33 cellular contexts compared by ENCODE assay signal in the genomic region with DNA sequence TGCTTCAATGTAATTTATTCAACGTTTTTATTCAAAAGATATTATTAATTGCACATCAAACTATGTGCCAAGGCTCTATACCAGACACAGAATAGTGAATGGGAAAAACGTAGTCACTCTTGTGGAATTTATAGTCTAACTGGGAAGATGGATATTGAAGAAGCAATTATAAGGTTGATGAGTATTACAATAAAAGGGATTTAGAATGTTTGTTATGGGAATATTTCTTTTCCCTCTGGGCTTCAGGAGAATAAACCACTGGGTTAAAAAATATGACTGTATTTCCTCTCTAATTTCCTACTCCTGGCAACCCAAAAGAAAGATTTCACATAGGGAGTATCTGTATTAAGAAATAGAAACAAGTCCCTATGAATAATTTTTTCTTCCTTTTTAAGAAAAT. TPM values are rescaled to one million over a fixed set of nuclear protein-coding genes. Genes with fewer than 3 reads are reported as not detected.
A peak's percentile ranks its signal among the peaks of the same experiment; 100 is the strongest.
DNase-seq lines count a peak whose midpoint lies in the region; ATAC-seq and TF ChIP-seq lines count a peak whose summit lies in the region.
"Had no signal": no experiment of that assay in that cellular context is flagged by ENCODE, and none has a peak within 500 bp of the region (broad histone marks: within the 10 kb centered on the region; RNA-seq: fewer than 3 reads in every experiment).

No MANE protein-coding gene starts in this region.

- H3K4me1 ChIP-seq in left ventricle myocardium inferior (peaks cover 11% of the 10 kb centered on the region), PC-3 (ENCODE audit: insufficient read depth, low read length) (peaks cover 20% of the 10 kb centered on the region), gastrocnemius medialis (peaks cover 3 to 7% of the 10 kb centered on the region in 2 donors)
- H3K4me1 ChIP-seq: BE2C, parathyroid adenoma, testis had no signal

- intact Hi-C loops in left ventricle myocardium inferior (cut with micrococcal nuclease) (no loop called here), left cardiac atrium (cut with DNase I) (no loop called here), PC-3 (cut with micrococcal nuclease) (no loop called here), gastrocnemius medialis (cut with DNase I; ENCODE audit: low total_unique reads) (no loop called here)

- DNase-seq in left ventricle myocardium inferior (no peak), left cardiac atrium (no peak), PC-3 (peak; percentile 42), fibroblast of mammary gland (ENCODE audit: low read depth) (peak; percentile 56), gastrocnemius medialis (no peak), mesenteric fat pad (ENCODE audit: low spot score) (no peak), NCI-H1417 treated with DMSO at 0.1 percent for 48 hours (lab: John Stamatoyannopoulos, UW) (no peak)
- DNase-seq: activated CD4-positive, alpha-beta memory T cell treated with anti-CD3 and anti-CD28 coated beads for 36 hours; activated CD4-positive, CD25-positive, alpha-beta regulatory T cell treated with anti-CD3 and anti-CD28 coated beads, Interleukin-2, amount 50 U/mL, for 72 hours; activated CD8-positive, alpha-beta memory T cell treated with anti-CD3 and anti-CD28 coated beads, Interleukin-2, amount 50 U/mL, for 4 hours; activated naive CD4-positive, alpha-beta T cell; activated naive CD8-positive, alpha-beta T cell treated with anti-CD3 and anti-CD28 coated beads, Interleukin-2, amount 50 U/mL, for 24 hours; BE2C; CD8-positive, alpha-beta memory T cell; dorsolateral prefrontal cortex; esophagus squamous epithelium; immature natural killer cell; KG1; left colon; mammary epithelial cell; NCI-H1436; NCI-H2081 treated with DMSO at 0.1 percent for 48 hours; NCI-H2227 treated with DMSO at 0.1 percent for 48 hours; NCI-H526 treated with DMSO at 0.1 percent for 48 hours; NK-92 treated with Interleukin-12 subunit alpha and Interleukin-12 subunit beta, amount 100 ng/mL, for 24 hours; Right ventricle myocardium superior; stimulated activated naive CD4-positive, alpha-beta T cell treated with Interleukin-2 at 50 U/mL for 16 hours; testis had no signal

- H3K36me3 ChIP-seq in left ventricle myocardium inferior (no peaks in the 10 kb centered on the region), PC-3 (ENCODE audit: low read depth, low read length) (no peaks in the 10 kb centered on the region), gastrocnemius medialis (no peaks in the 10 kb centered on the region)
- H3K36me3 ChIP-seq: BE2C, esophagus squamous epithelium, right atrium auricular region had no signal

- H3K9me3 ChIP-seq in left ventricle myocardium inferior (replicated peaks) (peaks cover 7% of the 10 kb centered on the region), PC-3 (ENCODE audit: low read length) (no peaks in the 10 kb centered on the region), gastrocnemius medialis (no peaks in the 10 kb centered on the region)
- H3K9me3 ChIP-seq: BE2C, esophagus squamous epithelium, testis had no signal

- H3K9me2 ChIP-seq in PC-3 (replicated peaks; ENCODE audit: low read length), result no peaks in the 10 kb centered on the region

- ATAC-seq in left cardiac atrium, result no peak
- ATAC-seq in PC-3, result peak; percentile 61
- ATAC-seq in gastrocnemius medialis, result no peak
- ATAC-seq in HG02571 (IDR thresholded peaks at IDR 0.05; ENCODE audit: unreplicated experiment), result no peak
- ATAC-seq: activated naive CD8-positive, alpha-beta T cell treated with anti-CD3 and anti-CD28 coated beads, Interleukin-2, amount 50 U/mL, for 24 hours; left colon had no signal

- H3K79me2 ChIP-seq in PC-3 (ENCODE audit: low read length), result no peaks in the 10 kb centered on the region
- H3K79me2 ChIP-seq: parathyroid adenoma had no signal

- no TSS peak for BruUV-seq in PC-3 (replicated peaks; lab: Mats Ljungman, UMichigan)

- TF ChIP-seq CTCF in left ventricle myocardium inferior (IDR thresholded peaks at IDR 0.05; ENCODE audit: borderline replicate concordance), result no peak
- no peak for TF ChIP-seq CTCF in PC-3 (conservative IDR thresholded peaks at IDR 0.05; ENCODE audit: low read depth, low read length)
- no peak for TF ChIP-seq CTCF in fibroblast of mammary gland (conservative IDR thresholded peaks at IDR 0.05; ENCODE audit: control insufficient read depth, insufficient read depth, low read depth, low read length)
- TF ChIP-seq CTCF in gastrocnemius medialis (IDR thresholded peaks at IDR 0.05 in 4 of 5, conservative IDR thresholded peaks at IDR 0.05 in 1 of 5), result no peak

- no peak overlapping the region for H3K4me2 ChIP-seq in PC-3 (ENCODE audit: low read length)
- H3K4me2 ChIP-seq: smooth muscle cell had no signal

- H2AFZ ChIP-seq in PC-3 (ENCODE audit: low read length), result no peak overlapping the region
- H2AFZ ChIP-seq: parathyroid adenoma had no signal

- in situ Hi-C loops in gastrocnemius medialis (cut with MboI; ENCODE audit: low sequenced_read_pairs in 4 of 4), result no loop called here

- CTCF ChIA-PET in PC-3 (lab: Charles Lee), result no interaction called here

- H3K9ac ChIP-seq in PC-3 (ENCODE audit: low read length), result no peak overlapping the region
- H3K9ac ChIP-seq: parathyroid adenoma had no signal

- POLR2A ChIA-PET in PC-3 (lab: Charles Lee; ENCODE audit: unreplicated experiment), result no interaction called here

- TF ChIP-seq POLR2A in gastrocnemius medialis (IDR thresholded peaks at IDR 0.05), result no peak

- no peaks in the 10 kb centered on the region for H3F3A ChIP-seq in PC-3 (ENCODE audit: low read length, unreplicated experiment)

- H3K4me3 ChIP-seq in left ventricle myocardium inferior, result no peak overlapping the region
- no peak overlapping the region for H3K4me3 ChIP-seq in PC-3 (ENCODE audit: low read length)
- no peak overlapping the region for H3K4me3 ChIP-seq in fibroblast of mammary gland (ENCODE audit: control insufficient read depth, low read depth, low read length)
- H3K4me3 ChIP-seq in gastrocnemius medialis, result no peak overlapping the region
- H3K4me3 ChIP-seq: dorsolateral prefrontal cortex, esophagus squamous epithelium, right atrium auricular region, smooth muscle cell, testis had no signal

- no peaks in the 10 kb centered on the region for H4K20me1 ChIP-seq in PC-3 (ENCODE audit: low read length)

- H3K27me3 ChIP-seq in left ventricle myocardium inferior (ENCODE audit: low read depth) (no peaks in the 10 kb centered on the region), PC-3 (ENCODE audit: low read length) (no peaks in the 10 kb centered on the region), gastrocnemius medialis (no peaks in the 10 kb centered on the region)
- H3K27me3 ChIP-seq: BE2C, right atrium auricular region, testis had no signal

- H3K27ac ChIP-seq in left ventricle myocardium inferior (replicated peaks) (peak overlapping the region; percentile 15), PC-3 (ENCODE audit: low read length) (no peak overlapping the region), gastrocnemius medialis (no peak overlapping the region)
- H3K27ac ChIP-seq: 22Rv1, dorsolateral prefrontal cortex, esophagus squamous epithelium, parathyroid adenoma, right atrium auricular region, testis had no signal

RNA-seq across cellular contexts. Expression of gene UTRN, which starts 25.1 kb away (rescaled TPM):
- total RNA-seq in left ventricle myocardium inferior, result 68.3 TPM
- total RNA-seq in left cardiac atrium, result 10 to 100 TPM; 79.8 to 86.0 TPM
- 49.0 and 58.3 TPM in 2 replicates for total RNA-seq in PC-3 (2014; rRNA removed)
- 10 to 100 TPM; 24.1 to 66.3 (median 40.1) TPM for total RNA-seq in gastrocnemius medialis
- total RNA-seq in mesenteric fat pad, result 193 TPM

Comparison
In these comparisons a context has a peak if more than half of its experiments do, and no peak if none do; other contexts are left out.
1. DNase-seq: peak in PC-3 (single experiment) and fibroblast of mammary gland (single experiment); none in left ventricle myocardium inferior (single experiment), left cardiac atrium (single experiment), gastrocnemius medialis (0 of 2), mesenteric fat pad (single experiment) and NCI-H1417 treated with DMSO at 0.1 percent for 48 hours (single experiment).